9 cellular contexts compared by ENCODE assay signal in genomic region chr5:79161647-79162046, GRCh38. TPM values are rescaled to one million over a fixed set of nuclear protein-coding genes. Genes with fewer than 3 reads are reported as not detected.
"Had no signal": no experiment of that assay in that cellular context is flagged by ENCODE, and none has a peak within 500 bp of the region (broad histone marks: within the 10 kb centered on the region; RNA-seq: fewer than 3 reads in every experiment).

No MANE protein-coding gene starts in this region.

RNA-seq across cellular contexts. Expression of gene BHMT, which starts 50.0 kb away (rescaled TPM):
- total RNA-seq: OCI-LY7, PC-3, PC-9, Peyer's patch, Right ventricle myocardium inferior, RPMI7951, SJCRH30, SJSA1, SK-MEL-5 had no signal
